In genomic region chr11:57547854-57548377, GRCh38 we compare ENCODE assay signal across 11 cellular contexts. TPM values are rescaled to one million over a fixed set of nuclear protein-coding genes. Genes with fewer than 3 reads are reported as not detected.
DNase-seq lines count a peak whose midpoint lies in the region; ATAC-seq, FAIRE-seq and TF ChIP-seq lines count a peak whose summit lies in the region.
"Had no signal": no experiment of that assay in that cellular context is flagged by ENCODE, and none has a peak within 500 bp of the region (broad histone marks: within the 10 kb centered on the region; RNA-seq: fewer than 3 reads in every experiment).

No MANE protein-coding gene starts in this region.

- no peak overlapping the region for H3K9ac ChIP-seq in kidney (ENCODE audit: low read length in 2 of 2)

- intact Hi-C loops in Caco-2 (cut with micrococcal nuclease; ENCODE audit: unreplicated experiment) = no loop called here
- intact Hi-C loops in adrenal gland (cut with DNase I) = no loop called here
- intact Hi-C loops in kidney (cut with DNase I) = no loop called here

- DNase-seq in Caco-2 = no peak
- DNase-seq in adrenal gland = peak in 5 of 7 donors; percentile 46 to 79 (median 75)
- no peak for DNase-seq in kidney
- DNase-seq in NCI-H1105 treated with DMSO at 0.1 percent for 48 hours (lab: John Stamatoyannopoulos, UW) = no peak
- DNase-seq in 8988T = no peak
- DNase-seq in NCI-H774 (lab: John Stamatoyannopoulos, UW) = no peak

- no peaks in the 10 kb centered on the region for H3K27me3 Mint-ChIP-seq in Caco-2 (ENCODE audit: insufficient read depth, unreplicated experiment)

- TF ChIP-seq CTCF in Caco-2 (IDR thresholded peaks at IDR 0.05; ENCODE audit: insufficient read depth in 1 of 2, low read depth in 1 of 2, low read length in 1 of 2, severe bottlenecking in 1 of 2, unreplicated experiment in 1 of 2) = no peak
- no peak for TF ChIP-seq CTCF in adrenal gland (IDR thresholded peaks at IDR 0.05)
- TF ChIP-seq CTCF in kidney (IDR thresholded peaks at IDR 0.05; ENCODE audit: borderline replicate concordance, extremely low read depth, insufficient read depth) = no peak

- BruUV-seq in Caco-2 (replicated peaks; lab: Mats Ljungman, UMichigan) = no TSS peak

- H3K27me3 ChIP-seq in Caco-2 (replicated peaks; ENCODE audit: control insufficient read depth, insufficient read depth, low read length) (no peaks in the 10 kb centered on the region), adrenal gland (no peaks in the 10 kb centered on the region)
- H3K27me3 ChIP-seq: SJSA1 had no signal

- CTCF ChIA-PET in Caco-2 (lab: Charles Lee) = interaction anchor here (0.7 to 2.0 kb wide), 5 partner anchors 55 to 93 kb away, joined by 4 to 8 read pairs (median 5); partner anchors contain the start of gene RTN4RL2

- POLR2A ChIA-PET in Caco-2 (lab: Charles Lee) = interaction anchor here (0.8 kb wide), 1 partner anchor 17 kb away, joined by 3 read pairs; the partner anchor contains the start of gene TIMM10

- peaks cover 11% of the 10 kb centered on the region for H3K36me3 Mint-ChIP-seq in Caco-2 (ENCODE audit: insufficient read depth, unreplicated experiment)

- peaks cover 27% of the 10 kb centered on the region for H3K4me1 Mint-ChIP-seq in Caco-2 (ENCODE audit: low read depth, unreplicated experiment)

- no peak overlapping the region for H3K4me3 Mint-ChIP-seq in Caco-2 (ENCODE audit: unreplicated experiment)

- peak overlapping the region; percentile 88 for H3K27ac Mint-ChIP-seq in Caco-2 (ENCODE audit: unreplicated experiment)

- H3K27ac ChIP-seq in adrenal gland (peak overlapping the region in 2 of 5 donors; percentile 47 to 68), kidney (ENCODE audit: low read depth in 2 of 2, low read length in 2 of 2) (no peak overlapping the region)
- H3K27ac ChIP-seq: SJSA1 had no signal

- H3K36me3 ChIP-seq in Caco-2 (ENCODE audit: control insufficient read depth, insufficient read depth, low read length) (no peaks in the 10 kb centered on the region), adrenal gland (replicated peaks in 1 of 2) (peaks cover 0 to 38% of the 10 kb centered on the region in 2 donors), kidney (ENCODE audit: control insufficient read depth in 1 of 2, insufficient read depth in 2 of 2, low read length in 2 of 2) (peaks cover 7 to 9% of the 10 kb centered on the region in 2 donors)
- H3K36me3 ChIP-seq: SJSA1 had no signal

- H3K9me3 ChIP-seq in Caco-2 (no peaks in the 10 kb centered on the region), adrenal gland (replicated peaks in 1 of 3) (no peaks in the 10 kb centered on the region), kidney (ENCODE audit: control insufficient read depth in 1 of 2, low read length in 2 of 2) (no peaks in the 10 kb centered on the region)
- H3K9me3 ChIP-seq: SJSA1 had no signal

- no peak for TF ChIP-seq POLR2A in adrenal gland (IDR thresholded peaks at IDR 0.05)

- 21 to 55% (median 32%) methylated on average over 4 to 6 of the region's 6 CpGs for WGBS in adrenal gland, 4 donors

- no peaks in the 10 kb centered on the region for H3K9me3 Mint-ChIP-seq in Caco-2 (ENCODE audit: unreplicated experiment)

- H3K4me1 ChIP-seq in Caco-2 (peaks cover 45% of the 10 kb centered on the region), adrenal gland (replicated peaks in 1 of 2) (peaks cover 0 to 8% of the 10 kb centered on the region in 2 donors), kidney (ENCODE audit: control insufficient read depth in 1 of 2, insufficient read depth in 1 of 2, low read depth in 1 of 2, low read length in 2 of 2) (no peaks in the 10 kb centered on the region)
- H3K4me1 ChIP-seq: SJSA1 had no signal

- H3K4me3 ChIP-seq in Caco-2 (ENCODE audit: low read depth, low read length) (no peak overlapping the region), adrenal gland (no peak overlapping the region), kidney (ENCODE audit: low read length in 2 of 2) (no peak overlapping the region)
- H3K4me3 ChIP-seq: SJSA1 had no signal

- no peak for FAIRE-seq in kidney (lab: Jason Lieb, UNC)
- FAIRE-seq: G401.6 had no signal

- peak; percentile 93 for ATAC-seq in GM19438 (IDR thresholded peaks at IDR 0.05; ENCODE audit: low read depth, unreplicated experiment)
- ATAC-seq in HG03175 (IDR thresholded peaks at IDR 0.05; ENCODE audit: unreplicated experiment) = peak; percentile 89

RNA-seq across cellular contexts. Expression of gene SMTNL1, which starts 10.5 kb away (rescaled TPM):
- total RNA-seq in Caco-2 (2022) (0.18 TPM in 1 of 2 replicates, not detected in the other), adrenal gland (under 1 TPM in 1 of 8 donors, not detected in 7; 0.30 TPM), kidney (not detected)
- polyA plus RNA-seq in adrenal gland (not detected), kidney (ENCODE audit: insufficient read depth, low read depth, low replicate concordance) (not detected)
- total RNA-seq: pulmonary artery endothelial cell, SJSA1 had no signal

RNA-seq across cellular contexts. Expression of gene TIMM10, which starts 17.4 kb away (rescaled TPM):
- total RNA-seq in Caco-2 (2022) = 102 and 103 TPM in 2 replicates
- total RNA-seq in adrenal gland = 10 to 100 TPM; 35.6 to 89.0 (median 53.7) TPM
- polyA plus RNA-seq in adrenal gland = 10 to 100 TPM; 23.9 to 72.5 (median 48.8) TPM
- 38.6 TPM for total RNA-seq in kidney
- 174 TPM for polyA plus RNA-seq in kidney (ENCODE audit: insufficient read depth, low read depth, low replicate concordance)

RNA-seq across cellular contexts. Expression of gene UBE2L6, which starts 19.6 kb away (rescaled TPM):
- total RNA-seq in Caco-2 (2022) = 16.7 and 20.2 TPM in 2 replicates
- 100 to 1,000 TPM in 2 of 8 donors, 10 to 100 TPM in 6; 38.7 to 108 (median 83.0) TPM for total RNA-seq in adrenal gland
- polyA plus RNA-seq in adrenal gland = 10 to 100 TPM; 38.0 to 89.4 (median 38.2) TPM
- total RNA-seq in kidney = 71.4 TPM
- 73.9 TPM for polyA plus RNA-seq in kidney (ENCODE audit: insufficient read depth, low read depth, low replicate concordance)

RNA-seq across cellular contexts. Expression of gene SLC43A1, which starts 32.4 kb away (rescaled TPM):
- total RNA-seq in Caco-2 (2022) (71.7 and 80.5 TPM in 2 replicates), adrenal gland (10 to 100 TPM in 7 of 8 donors, 1 to 10 TPM in 1; 6.8 to 32.3 (median 26.4) TPM), kidney (4.1 TPM)
- polyA plus RNA-seq in adrenal gland (10 to 100 TPM in 2 of 3 donors, 1 to 10 TPM in 1; 3.8 to 24.8 (median 14.8) TPM), kidney (ENCODE audit: insufficient read depth, low read depth, low replicate concordance) (16.6 TPM)

RNA-seq across cellular contexts. Expression of gene SERPING1, which starts 49.6 kb away (rescaled TPM):
- total RNA-seq in Caco-2 (2022) (3.2 and 3.8 TPM in 2 replicates), adrenal gland (100 to 1,000 TPM in 7 of 8 donors, 10 to 100 TPM in 1; 96.9 to 423 (median 154) TPM), kidney (785 TPM)
- polyA plus RNA-seq in adrenal gland (100 to 1,000 TPM; 157 to 353 (median 220) TPM), kidney (ENCODE audit: insufficient read depth, low read depth, low replicate concordance) (361 TPM)
- total RNA-seq: pulmonary artery endothelial cell, SJSA1 had no signal

Comparison
In these comparisons a context has a peak if more than half of its experiments do, and no peak if none do; other contexts are left out.
1. DNase-seq: peak in adrenal gland (5 of 7); none in Caco-2 (0 of 2), kidney (single experiment), NCI-H1105 treated with DMSO at 0.1 percent for 48 hours (single experiment), 8988T (single experiment) and NCI-H774 (single experiment).